Comparison of ENCODE assay signal across 7 cellular contexts in genomic region chr1:212608209-212608955, GRCh38.
DNase-seq lines count a peak whose midpoint lies in the region; ATAC-seq and TF ChIP-seq lines count a peak whose summit lies in the region.

Gene ATF3 (plus strand): TSS chr1:212608761. CDS start chr1:212615022, 6,261 bp downstream.

- ATAC-seq in GM18511 (IDR thresholded peaks at IDR 0.05; ENCODE audit: unreplicated experiment) (peak; percentile 70), HG02981 (IDR thresholded peaks at IDR 0.05; ENCODE audit: unreplicated experiment) (peak; percentile 66)

- no peak for TF ChIP-seq CTCF in astrocyte of the cerebellum (IDR thresholded peaks at IDR 0.05; ENCODE audit: low read depth, low read length, missing control alignments)

- DNase-seq in NCI-H2029 (lab: John Stamatoyannopoulos, UW) = peak; percentile 98
- peak; percentile 99 for DNase-seq in T1000 (lab: John Stamatoyannopoulos, UW)
- DNase-seq in astrocyte of the cerebellum (ENCODE audit: low read depth) = peak; percentile 97
- DNase-seq in hippocampal formation (lab: John Stamatoyannopoulos, UW) = peak; percentile 98 to 99
- DNase-seq in retina = peak; percentile 92

- in situ Hi-C loops in astrocyte of the cerebellum (cut with HindIII; ENCODE audit: low sequenced_read_pairs) = loop anchor here (5.0 kb wide), 1 partner anchor 121 kb away; no protein-coding TSS in a partner anchor

- peak within 1 kb of the TSS; percentile 72 for H3K4me3 ChIP-seq in astrocyte of the cerebellum (ENCODE audit: low read depth, low read length)

Comparison
In these comparisons a context has a peak if more than half of its experiments do, and no peak if none do; other contexts are left out.
1. Peak in every context shown above with its lines: DNase-seq, ATAC-seq and H3K4me3 ChIP-seq.